Comparison of ENCODE assay signal across 13 cellular contexts in the genomic region with DNA sequence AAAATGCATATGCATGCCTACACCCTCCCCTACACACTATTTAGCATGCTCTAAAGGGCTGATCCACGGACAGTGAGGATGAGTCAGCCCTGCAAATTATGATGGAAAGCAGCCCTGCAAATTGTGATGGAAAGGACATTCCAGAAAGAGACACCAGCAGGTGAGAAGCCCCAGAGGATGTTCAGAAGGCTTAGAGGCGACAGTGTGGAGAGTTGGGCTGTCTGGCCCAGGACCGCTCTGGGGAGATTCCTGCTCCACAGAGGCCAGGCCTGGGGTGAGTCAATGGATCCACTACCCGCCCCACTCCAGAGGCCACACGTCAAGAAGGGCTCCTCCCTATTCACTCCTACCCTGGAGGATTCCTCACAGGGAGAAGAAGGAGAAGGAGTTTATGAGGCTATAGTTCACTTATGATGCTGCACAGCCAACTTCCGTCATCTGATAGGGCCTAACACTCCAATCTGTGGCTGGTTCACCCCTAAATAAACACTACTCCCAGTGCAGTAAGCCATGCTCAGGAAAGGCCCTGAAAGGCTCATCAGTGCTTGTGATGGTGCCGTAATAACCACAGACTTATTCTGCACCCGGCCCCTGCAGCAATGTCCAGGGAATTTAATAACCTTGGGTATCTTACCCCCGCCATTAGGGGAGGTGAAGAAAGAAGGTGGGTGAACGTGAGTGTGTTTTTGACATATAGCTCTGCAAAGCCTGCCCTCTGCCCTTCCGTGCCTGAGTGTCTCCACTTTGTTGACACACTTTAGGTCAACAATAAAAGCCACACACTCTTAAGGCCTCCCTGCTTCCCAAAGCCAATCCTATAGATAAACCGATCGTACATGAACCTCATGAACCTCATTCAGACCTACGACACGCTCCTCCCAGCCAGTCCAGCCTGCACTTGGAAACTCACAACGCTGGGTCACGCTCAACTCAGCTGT. TPM values are rescaled to one million over a fixed set of nuclear protein-coding genes. Genes with fewer than 3 reads are reported as not detected.
DNase-seq lines count a peak whose midpoint lies in the region; ATAC-seq and TF ChIP-seq lines count a peak whose summit lies in the region.
"Had no signal": no experiment of that assay in that cellular context is flagged by ENCODE, and none has a peak within 500 bp of the region (broad histone marks: within the 10 kb centered on the region; RNA-seq: fewer than 3 reads in every experiment).

No MANE protein-coding gene starts in this region.

- no peak for ATAC-seq in GM21825 (IDR thresholded peaks at IDR 0.05; ENCODE audit: unreplicated experiment)
- ATAC-seq in GM21526 (IDR thresholded peaks at IDR 0.05; ENCODE audit: low FRiP score, unreplicated experiment) = no peak
- ATAC-seq: activated naive CD4-positive, alpha-beta T cell treated with anti-CD3 and anti-CD28 coated beads, Interleukin-2, amount 50 U/mL, for 72 hours had no signal

- POLR2A ChIA-PET in MCF 10A (lab: Yijun Ruan, JAX) = interaction anchor here (0.6 kb wide), 1 partner anchor 1510 kb away, joined by 3 read pairs; no protein-coding TSS in a partner anchor

- peaks cover 12% of the 10 kb centered on the region for H3K4me1 ChIP-seq in mammary epithelial cell (ENCODE audit: insufficient read depth, low read length)

- no peaks in the 10 kb centered on the region for H3K36me3 ChIP-seq in mammary epithelial cell (ENCODE audit: insufficient read depth, low read length)
- no peaks in the 10 kb centered on the region for H3K36me3 ChIP-seq in brain microvascular endothelial cell (replicated peaks)

- BruUV-seq in MCF 10A (replicated peaks; lab: Mats Ljungman, UMichigan) = no TSS peak
- no TSS peak for BruUV-seq in mammary epithelial cell (replicated peaks; lab: Mats Ljungman, UMichigan)

- in situ Hi-C loops in mammary epithelial cell (cut with MboI; ENCODE audit: low sequenced_read_pairs in 2 of 2) (loop anchor here in 1 of 2 donors (25.0 kb wide), 1 partner anchor 239 kb away; a partner anchor contains a TSS), brain microvascular endothelial cell (cut with HindIII; ENCODE audit: low pct_ligation_motif_present, low sequenced_read_pairs) (no loop called here)

- DNase-seq in MCF 10A (ENCODE audit: unreplicated experiment) (no peak), mammary epithelial cell (no peak), brain microvascular endothelial cell (peak; percentile 14), mesothelial cell of epicardium (ENCODE audit: low spot score in 2 of 2, unreplicated experiment in 2 of 2) (no peak), GDM1 (lab: John Stamatoyannopoulos, UW) (no peak)
- no peak for DNase-seq in activated CD4-positive, alpha-beta T cell treated with anti-CD3 and anti-CD28 coated beads, Interleukin-2, amount 50 U/mL, for 1 hour
- DNase-seq: activated CD4-positive, CD25-positive, alpha-beta regulatory T cell; caudate nucleus; CD4-positive, alpha-beta T cell; NCI-H1048 had no signal

- H3K4me3 ChIP-seq in mammary epithelial cell (replicated peaks in 1 of 3; ENCODE audit: insufficient read depth in 1 of 3, low read depth in 2 of 3, low read length in 3 of 3) (no peak overlapping the region), brain microvascular endothelial cell (ENCODE audit: low read depth, low read length) (no peak overlapping the region)

- H3K4me3 Mint-ChIP-seq in MCF 10A (ENCODE audit: unreplicated experiment) (no peak overlapping the region), mesothelial cell of epicardium (no peak overlapping the region)
- H3K4me3 Mint-ChIP-seq: CD4-positive, alpha-beta T cell had no signal

- no peaks in the 10 kb centered on the region for H3K36me3 Mint-ChIP-seq in MCF 10A (ENCODE audit: insufficient read depth, unreplicated experiment)
- H3K36me3 Mint-ChIP-seq in mesothelial cell of epicardium = peaks cover 19% of the 10 kb centered on the region
- H3K36me3 Mint-ChIP-seq: activated naive CD4-positive, alpha-beta T cell treated with anti-CD3 and anti-CD28 coated beads, Interleukin-2, amount 50 U/mL, for 72 hours had no signal

- H3K27me3 ChIP-seq in mammary epithelial cell (ENCODE audit: insufficient read depth, low read length) (no peaks in the 10 kb centered on the region), brain microvascular endothelial cell (replicated peaks) (no peaks in the 10 kb centered on the region)

- no peaks in the 10 kb centered on the region for H3K9me3 Mint-ChIP-seq in MCF 10A (ENCODE audit: unreplicated experiment)
- H3K9me3 Mint-ChIP-seq in mesothelial cell of epicardium = peaks cover 14% of the 10 kb centered on the region
- H3K9me3 Mint-ChIP-seq: CD4-positive, alpha-beta T cell had no signal

- peak overlapping the region; percentile 33 for H3K27ac Mint-ChIP-seq in MCF 10A (ENCODE audit: low read depth, unreplicated experiment)
- H3K27ac Mint-ChIP-seq in mesothelial cell of epicardium = peak overlapping the region; percentile 86
- H3K27ac Mint-ChIP-seq: activated naive CD4-positive, alpha-beta T cell treated with anti-CD3 and anti-CD28 coated beads, Interleukin-2, amount 50 U/mL, for 72 hours; CD4-positive, alpha-beta T cell had no signal

- WGBS in mammary epithelial cell (ENCODE audit: low coverage, missing lambda C conversion rate) = 92% methylated on average over 15 of the region's 17 CpGs

- peaks cover 16% of the 10 kb centered on the region for H3K79me2 ChIP-seq in mammary epithelial cell (ENCODE audit: insufficient read depth, low read length)

- intact Hi-C loops in MCF 10A (cut with micrococcal nuclease) (no loop called here), mammary epithelial cell (cut with micrococcal nuclease) (no loop called here)

- H3K4me1 Mint-ChIP-seq in MCF 10A (ENCODE audit: insufficient read depth, unreplicated experiment) (peaks cover 10% of the 10 kb centered on the region), mesothelial cell of epicardium (peaks cover 18% of the 10 kb centered on the region)

- dilution Hi-C loops in mammary epithelial cell (cut with HindIII; ENCODE audit: low sequenced_read_pairs) = no loop called here

- H3K27ac ChIP-seq in mammary epithelial cell (ENCODE audit: insufficient read depth, low read depth, low read length) (no peak overlapping the region), brain microvascular endothelial cell (no peak overlapping the region)

- H3K27me3 Mint-ChIP-seq in MCF 10A (ENCODE audit: insufficient read depth, unreplicated experiment) (no peaks in the 10 kb centered on the region), mesothelial cell of epicardium (ENCODE audit: low read depth) (no peaks in the 10 kb centered on the region)
- H3K27me3 Mint-ChIP-seq: CD4-positive, alpha-beta T cell had no signal

- H2AFZ ChIP-seq in mammary epithelial cell (ENCODE audit: low read depth, low read length) = no peak overlapping the region

- CTCF ChIA-PET in MCF 10A (lab: Yijun Ruan, JAX) (no interaction called here), mammary epithelial cell (lab: Charles Lee; ENCODE audit: low non-redundant PET) (no interaction called here)

- TF ChIP-seq CTCF in MCF 10A (IDR thresholded peaks at IDR 0.05; ENCODE audit: unreplicated experiment) (no peak), mammary epithelial cell (conservative IDR thresholded peaks at IDR 0.05 in 1 of 2, IDR thresholded peaks at IDR 0.05 in 1 of 2; ENCODE audit: extremely low read depth in 1 of 2, insufficient read depth in 1 of 2, low read depth in 1 of 2, low read length in 2 of 2) (no peak), brain microvascular endothelial cell (IDR thresholded peaks at IDR 0.05; ENCODE audit: low read depth, low read length, missing control alignments) (no peak), mesothelial cell of epicardium (IDR thresholded peaks at IDR 0.05; ENCODE audit: unreplicated experiment) (no peak)

- H3K4me2 ChIP-seq in mammary epithelial cell (ENCODE audit: insufficient read depth, low read depth, low read length) = no peak overlapping the region

- no peaks in the 10 kb centered on the region for H4K20me1 ChIP-seq in mammary epithelial cell (ENCODE audit: insufficient read depth, low read length)

- H3K9ac ChIP-seq in mammary epithelial cell (ENCODE audit: insufficient read depth, low read length) = no peak overlapping the region

- no peaks in the 10 kb centered on the region for H3K9me3 ChIP-seq in mammary epithelial cell (replicated peaks; ENCODE audit: insufficient read depth, low read length)

RNA-seq across cellular contexts. Expression of a gene that starts 46.4 kb away (rescaled TPM):
- total RNA-seq in MCF 10A (2022) = 15.7 and 17.9 TPM in 2 replicates
- total RNA-seq in mammary epithelial cell = 10 to 100 TPM; 12.2 to 64.3 TPM
- polyA plus RNA-seq in mammary epithelial cell = 12.0 TPM
- 45.1 TPM for polyA minus RNA-seq in mammary epithelial cell
- 114 to 120 TPM (median 117 TPM) in 3 replicates for total RNA-seq in mesothelial cell of epicardium
